ENCODE assay signal across 1 cellular context in genomic region chr18:10086458-10086857, GRCh38.
TF ChIP-seq lines count a peak whose summit lies in the region.

No MANE protein-coding gene starts in this region.

TF ChIP-seq in GM23338, 12 proteins besides CTCF, POLR2A, EP300 and RAD21 (continued from another document):
- no peak for TF ChIP-seq STAT1 (IDR thresholded peaks at IDR 0.05; ENCODE audit: unreplicated experiment)
- TF ChIP-seq JUNB (IDR thresholded peaks at IDR 0.05; ENCODE audit: unreplicated experiment), result no peak
